Comparison of ENCODE assay signal across 1 cellular context in genomic region chr3:14801031-14801430, GRCh38.
A peak's percentile ranks its signal among the peaks of the same experiment; 100 is the strongest.
TF ChIP-seq lines count a peak whose summit lies in the region.

No MANE protein-coding gene starts in this region.

TF ChIP-seq in HepG2, 621 proteins besides CTCF, POLR2A, EP300 and RAD21:
- TF ChIP-seq AKAP8 (CRISPR knock-in tag; IDR thresholded peaks at IDR 0.05) (no peak), MNT (IDR thresholded peaks at IDR 0.05) (0 out of 2 replicates have a peak, but pooled peaks have one; percentile 13)
